In the genomic region with DNA sequence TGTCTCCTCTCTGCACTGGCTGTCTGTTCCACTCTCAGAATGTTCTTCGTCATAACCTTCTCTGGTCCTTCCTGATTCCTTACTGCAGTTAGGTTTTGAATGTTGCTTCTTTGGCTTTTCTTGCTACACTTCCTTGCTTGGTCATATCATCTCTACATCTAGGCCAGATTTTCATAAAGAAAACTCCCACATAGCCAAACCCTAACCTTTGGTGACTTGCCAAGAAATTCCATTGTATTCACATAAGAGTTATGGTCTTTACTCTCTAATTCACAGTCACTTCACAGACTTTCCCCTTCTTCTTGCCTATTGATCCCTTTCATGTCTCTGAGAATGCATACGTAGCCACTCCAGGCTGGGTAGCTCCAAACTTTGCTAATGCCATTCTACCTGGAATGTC, we compare ENCODE assay signal across 34 cellular contexts. TPM values are rescaled to one million over a fixed set of nuclear protein-coding genes. Genes with fewer than 3 reads are reported as not detected.
A peak's percentile ranks its signal among the peaks of the same experiment; 100 is the strongest.
DNase-seq lines count a peak whose midpoint lies in the region; ATAC-seq and TF ChIP-seq lines count a peak whose summit lies in the region.
"Had no signal": no experiment of that assay in that cellular context is flagged by ENCODE, and none has a peak within 500 bp of the region (broad histone marks: within the 10 kb centered on the region; RNA-seq: fewer than 3 reads in every experiment).

No MANE protein-coding gene starts in this region.

- 95 to 96% methylated on average over 2 of the region's 2 CpGs for WGBS in thyroid gland, 2 donors

- no peaks in the 10 kb centered on the region for H3K9me3 ChIP-seq in PC-3 (ENCODE audit: low read length)
- no peaks in the 10 kb centered on the region for H3K9me3 ChIP-seq in thyroid gland
- H3K9me3 ChIP-seq: Caco-2, ovary, right atrium auricular region had no signal

- no peaks in the 10 kb centered on the region for H4K20me1 ChIP-seq in PC-3 (ENCODE audit: low read length)

- H3K27me3 ChIP-seq in ACC112 (ENCODE audit: insufficient read depth, low read length), result no peaks in the 10 kb centered on the region
- no peaks in the 10 kb centered on the region for H3K27me3 ChIP-seq in PC-3 (ENCODE audit: low read length)
- H3K27me3 ChIP-seq in thyroid gland, result no peaks in the 10 kb centered on the region
- H3K27me3 ChIP-seq: foreskin keratinocyte, hepatocyte, ovary, right atrium auricular region had no signal

- H3K79me2 ChIP-seq in ACC112 (ENCODE audit: control insufficient read depth, insufficient read depth, low read length, unreplicated experiment), result no peaks in the 10 kb centered on the region
- no peaks in the 10 kb centered on the region for H3K79me2 ChIP-seq in PC-3 (ENCODE audit: low read length)
- H3K79me2 ChIP-seq: hepatocyte had no signal

- H3F3A ChIP-seq in PC-3 (ENCODE audit: low read length, unreplicated experiment), result no peaks in the 10 kb centered on the region

- peak; percentile 56 for DNase-seq in PC-3
- DNase-seq in cardiac fibroblast (ENCODE audit: low read depth in 2 of 2), result peak; percentile 37 to 53
- peak; percentile 18 for DNase-seq in glomerular endothelial cell (ENCODE audit: extremely low read depth, low read depth, low spot score)
- DNase-seq in RKO (ENCODE audit: low spot score), result no peak
- no peak for DNase-seq in retina
- DNase-seq in thyroid gland, result no peak
- DNase-seq: activated CD4-positive, alpha-beta memory T cell treated with anti-CD3 and anti-CD28 coated beads, Interleukin-2, amount 10 ng/mL, durations not matched to agents 7 days and 5 days; activated CD4-positive, alpha-beta T cell treated with anti-CD3 and anti-CD28 coated beads for 1 hour; activated CD8-positive, alpha-beta memory T cell treated with anti-CD3 and anti-CD28 coated beads, Interleukin-2, amount 50 U/mL, for 4 hours; activated naive CD4-positive, alpha-beta T cell; activated naive CD8-positive, alpha-beta T cell treated with anti-CD3 and anti-CD28 coated beads, Interleukin-2, amount 50 U/mL, for 24 hours; Caco-2; foreskin keratinocyte; GF-D8; Karpas-422; left colon; mammary epithelial cell; NCI-H1417 treated with DMSO at 0.1 percent for 48 hours; NCI-H2081 treated with DMSO at 0.1 percent for 48 hours; NCI-H2227 treated with DMSO at 0.1 percent for 48 hours; NCI-H69; ovary; SHP77; stimulated activated CD4-positive, alpha-beta T cell treated with anti-CD3 and anti-CD28 coated beads, Interleukin-1b, Interleukin-23, amount 100 ng/mL, for 48 hours; stimulated activated naive CD4-positive, alpha-beta T cell treated with Interleukin-2 at 50 U/mL for 16 hours; T-helper 2 cell had no signal

- no peak overlapping the region for H3K4me2 ChIP-seq in PC-3 (ENCODE audit: low read length)
- H3K4me2 ChIP-seq: hepatocyte had no signal

- no peak for TF ChIP-seq POLR2A in thyroid gland (IDR thresholded peaks at IDR 0.05)

- H2AFZ ChIP-seq in ACC112 (ENCODE audit: low read length, unreplicated experiment), result no peak overlapping the region
- no peak overlapping the region for H2AFZ ChIP-seq in PC-3 (ENCODE audit: low read length)
- H2AFZ ChIP-seq: hepatocyte had no signal

- H3K4me3 ChIP-seq in ACC112 (ENCODE audit: low read depth, low read length), result no peak overlapping the region
- H3K4me3 ChIP-seq in PC-3 (ENCODE audit: low read length), result no peak overlapping the region
- H3K4me3 ChIP-seq in cardiac fibroblast (replicated peaks in 1 of 2; ENCODE audit: low read depth in 2 of 2, low read length in 2 of 2), result no peak overlapping the region
- H3K4me3 ChIP-seq in thyroid gland (replicated peaks in 1 of 3), result no peak overlapping the region
- H3K4me3 ChIP-seq: hepatocyte, ovary, right atrium auricular region had no signal

- no TSS peak for BruUV-seq in PC-3 (replicated peaks; lab: Mats Ljungman, UMichigan)

- H3K27ac ChIP-seq in ACC112 (ENCODE audit: low read depth, low read length) (0 out of 2 replicates have a peak overlapping the region, but pooled peaks have one; percentile 2), PC-3 (ENCODE audit: low read length) (no peak overlapping the region), thyroid gland (no peak overlapping the region)
- H3K27ac ChIP-seq: 22Rv1, C4-2B, foreskin keratinocyte, hepatocyte, ovary, right atrium auricular region had no signal

- CTCF ChIA-PET in PC-3 (lab: Charles Lee), result no interaction called here

- ATAC-seq in PC-3, result no peak
- ATAC-seq in HG03378 (IDR thresholded peaks at IDR 0.05; ENCODE audit: unreplicated experiment), result no peak
- ATAC-seq: activated naive CD8-positive, alpha-beta T cell treated with anti-CD3 and anti-CD28 coated beads, Interleukin-2, amount 50 U/mL, for 24 hours; foreskin keratinocyte; left colon had no signal

- no peaks in the 10 kb centered on the region for H3K9me2 ChIP-seq in PC-3 (replicated peaks; ENCODE audit: low read length)

- H3K4me1 ChIP-seq in ACC112 (ENCODE audit: control insufficient read depth, insufficient read depth, low read length, unreplicated experiment), result peaks cover 43% of the 10 kb centered on the region
- peaks cover 46% of the 10 kb centered on the region for H3K4me1 ChIP-seq in PC-3 (ENCODE audit: insufficient read depth, low read length)
- H3K4me1 ChIP-seq in thyroid gland, result no peaks in the 10 kb centered on the region
- H3K4me1 ChIP-seq: Caco-2, foreskin keratinocyte, right atrium auricular region had no signal

- peaks cover 11% of the 10 kb centered on the region; the same call in 1 of the 2 replicates for H3K36me3 ChIP-seq in ACC112 (ENCODE audit: insufficient read depth, low read length)
- peaks cover 3% of the 10 kb centered on the region; the same call in 1 of the 2 replicates for H3K36me3 ChIP-seq in PC-3 (ENCODE audit: low read depth, low read length)
- no peaks in the 10 kb centered on the region for H3K36me3 ChIP-seq in thyroid gland
- H3K36me3 ChIP-seq: ovary had no signal

- no peak overlapping the region for H3K9ac ChIP-seq in PC-3 (ENCODE audit: low read length)

- no peak for TF ChIP-seq CTCF in PC-3 (conservative IDR thresholded peaks at IDR 0.05; ENCODE audit: low read depth, low read length)
- no peak for TF ChIP-seq CTCF in cardiac fibroblast (IDR thresholded peaks at IDR 0.05; ENCODE audit: low read depth, low read length)
- no peak for TF ChIP-seq CTCF in thyroid gland (IDR thresholded peaks at IDR 0.05)

- POLR2A ChIA-PET in PC-3 (lab: Charles Lee; ENCODE audit: unreplicated experiment), result no interaction called here

- intact Hi-C loops in PC-3 (cut with micrococcal nuclease) (no loop called here), thyroid gland (cut with DNase I) (no loop called here)

RNA-seq across cellular contexts. Expression of gene SIM1, which starts 41.9 kb away (rescaled TPM):
- total RNA-seq in PC-3 (2014; rRNA removed) (not detected in 2 replicates), glomerular endothelial cell (0.34 TPM in 1 of 2 replicates, not detected in the other), thyroid gland (not detected)
- total RNA-seq: Caco-2, foreskin keratinocyte, H4, left colon, right atrium auricular region, temporal lobe had no signal

Comparison
In these comparisons a context has a peak if more than half of its experiments do, and no peak if none do; other contexts are left out.
1. DNase-seq: peak in PC-3 (single experiment), cardiac fibroblast (2 of 2) and glomerular endothelial cell (single experiment); none in RKO (single experiment), retina (single experiment) and thyroid gland (0 of 2).